23 cellular contexts compared by ENCODE assay signal in genomic region chr5:43165323-43165722, GRCh38. TPM values are rescaled to one million over a fixed set of nuclear protein-coding genes. Genes with fewer than 3 reads are reported as not detected.
DNase-seq lines count a peak whose midpoint lies in the region; ATAC-seq and TF ChIP-seq lines count a peak whose summit lies in the region.
"Had no signal": no experiment of that assay in that cellular context is flagged by ENCODE, and none has a peak within 500 bp of the region (broad histone marks: within the 10 kb centered on the region; RNA-seq: fewer than 3 reads in every experiment).

No MANE protein-coding gene starts in this region.

- no peak overlapping the region for H3K4me2 ChIP-seq in MM.1S (ENCODE audit: low read depth, low read length)
- H3K4me2 ChIP-seq: BLaER1 treated with 17β-estradiol and CSF1 and Interleukin-3, amounts not matched to agents 10 nM and 100 nM; GM23338 had no signal

- no peak for DNase-seq in activated naive CD4-positive, alpha-beta T cell treated with anti-CD3 and anti-CD28 coated beads, Interleukin-2, amount 10 ng/mL, durations not matched to agents 7 days and 5 days
- DNase-seq in MM.1S (peak; percentile 13), WTC11 (ENCODE audit: low spot score) (no peak), foreskin fibroblast (no peak)
- DNase-seq in effector memory CD8-positive, alpha-beta T cell = no peak
- DNase-seq in stimulated activated effector memory CD8-positive, alpha-beta T cell treated with anti-CD3 and anti-CD28 coated beads, Interleukin-12 subunit alpha, Interleukin-12 subunit beta, amount 100 ng/mL, for 72 hours (ENCODE audit: low spot score in 2 of 2) = no peak
- DNase-seq: 8988T; CD4-positive, CD25-positive, alpha-beta regulatory T cell; CD8-positive, alpha-beta memory T cell; COR-L47; DMS 273 treated with DMSO at 0.1 percent for 48 hours; DMS53; DND-41; EL; H7; HFFc6 had no signal

- TF ChIP-seq CTCF in MM.1S (IDR thresholded peaks at IDR 0.05; ENCODE audit: low read length) = no peak
- no peak for TF ChIP-seq CTCF in WTC11 (IDR thresholded peaks at IDR 0.05)
- TF ChIP-seq CTCF in foreskin fibroblast (IDR thresholded peaks at IDR 0.05; ENCODE audit: low read depth, low read length) = no peak

- H3K9ac ChIP-seq in MM.1S (ENCODE audit: low read length) = no peak overlapping the region
- H3K9ac ChIP-seq: BLaER1 treated with 17β-estradiol and CSF1 and Interleukin-3, amounts not matched to agents 10 nM and 100 nM had no signal

- H3K4me1 ChIP-seq in MM.1S (ENCODE audit: low read length) = no peaks in the 10 kb centered on the region

- no peak overlapping the region for H2AFZ ChIP-seq in MM.1S (ENCODE audit: low read length)
- H2AFZ ChIP-seq: GM23338 had no signal

- no peaks in the 10 kb centered on the region for H4K20me1 ChIP-seq in MM.1S (ENCODE audit: insufficient read depth, low read length)

- no peaks in the 10 kb centered on the region for H3K9me3 ChIP-seq in MM.1S (replicated peaks; ENCODE audit: insufficient read depth, low read length)
- H3K9me3 ChIP-seq: BLaER1 treated with 17β-estradiol and CSF1 and Interleukin-3, amounts not matched to agents 10 nM and 100 nM had no signal

- H3K4me3 ChIP-seq in MM.1S (ENCODE audit: low read length) (no peak overlapping the region), foreskin fibroblast (ENCODE audit: low read depth in 1 of 2, low read length in 2 of 2) (no peak overlapping the region)
- H3K4me3 ChIP-seq: BLaER1 treated with 17β-estradiol and CSF1 and Interleukin-3, amounts not matched to agents 10 nM and 100 nM; GM23338 had no signal

- peaks cover 32% of the 10 kb centered on the region for H3K36me3 Mint-ChIP-seq in activated naive CD4-positive, alpha-beta T cell treated with anti-CD3 and anti-CD28 coated beads, Interleukin-2, amount 50 U/mL, for 24 hours
- peaks cover 49% of the 10 kb centered on the region for H3K36me3 Mint-ChIP-seq in activated naive CD4-positive, alpha-beta T cell treated with anti-CD3 and anti-CD28 coated beads, Interleukin-2, amount 10 ng/mL, durations not matched to agents 7 days and 5 days
- H3K36me3 Mint-ChIP-seq in effector memory CD8-positive, alpha-beta T cell (ENCODE audit: insufficient read depth) = peaks cover 65% of the 10 kb centered on the region
- peaks cover 78% of the 10 kb centered on the region for H3K36me3 Mint-ChIP-seq in stimulated activated effector memory CD8-positive, alpha-beta T cell treated with anti-CD3 and anti-CD28 coated beads, Interleukin-12 subunit alpha, Interleukin-12 subunit beta, amount 100 ng/mL, for 72 hours
- peaks cover 39% of the 10 kb centered on the region for H3K36me3 Mint-ChIP-seq in WTC11

- H3K9me3 Mint-ChIP-seq in activated naive CD4-positive, alpha-beta T cell treated with anti-CD3 and anti-CD28 coated beads, Interleukin-2, amount 50 U/mL, for 24 hours = no peaks in the 10 kb centered on the region
- H3K9me3 Mint-ChIP-seq in activated naive CD4-positive, alpha-beta T cell treated with anti-CD3 and anti-CD28 coated beads, Interleukin-2, amount 10 ng/mL, durations not matched to agents 7 days and 5 days = no peaks in the 10 kb centered on the region
- no peaks in the 10 kb centered on the region for H3K9me3 Mint-ChIP-seq in effector memory CD8-positive, alpha-beta T cell
- H3K9me3 Mint-ChIP-seq in stimulated activated effector memory CD8-positive, alpha-beta T cell treated with anti-CD3 and anti-CD28 coated beads, Interleukin-12 subunit alpha, Interleukin-12 subunit beta, amount 100 ng/mL, for 72 hours = no peaks in the 10 kb centered on the region
- H3K9me3 Mint-ChIP-seq in WTC11 = no peaks in the 10 kb centered on the region
- H3K9me3 Mint-ChIP-seq: CD4-positive, CD25-positive, alpha-beta regulatory T cell; CD8-positive, alpha-beta memory T cell; GM23338; HFFc6 had no signal

- H3K27ac ChIP-seq in MM.1S (ENCODE audit: low read length) = no peak overlapping the region
- H3K27ac ChIP-seq: BLaER1 treated with 17β-estradiol and CSF1 and Interleukin-3, amounts not matched to agents 10 nM and 100 nM; HL-60 had no signal

- no peaks in the 10 kb centered on the region for H3K9me2 ChIP-seq in MM.1S (replicated peaks; ENCODE audit: insufficient read depth, low read length)

- H3K4me3 Mint-ChIP-seq in activated naive CD4-positive, alpha-beta T cell treated with anti-CD3 and anti-CD28 coated beads, Interleukin-2, amount 50 U/mL, for 24 hours = no peak overlapping the region
- no peak overlapping the region for H3K4me3 Mint-ChIP-seq in activated naive CD4-positive, alpha-beta T cell treated with anti-CD3 and anti-CD28 coated beads, Interleukin-2, amount 10 ng/mL, durations not matched to agents 7 days and 5 days
- no peak overlapping the region for H3K4me3 Mint-ChIP-seq in effector memory CD8-positive, alpha-beta T cell
- H3K4me3 Mint-ChIP-seq in stimulated activated effector memory CD8-positive, alpha-beta T cell treated with anti-CD3 and anti-CD28 coated beads, Interleukin-12 subunit alpha, Interleukin-12 subunit beta, amount 100 ng/mL, for 72 hours = no peak overlapping the region
- no peak overlapping the region for H3K4me3 Mint-ChIP-seq in WTC11
- H3K4me3 Mint-ChIP-seq: B cell; CD8-positive, alpha-beta memory T cell; GM23338; HFFc6 had no signal

- no peaks in the 10 kb centered on the region for H3K27me3 ChIP-seq in MM.1S (replicated peaks; ENCODE audit: insufficient read depth, low read length)
- H3K27me3 ChIP-seq: BLaER1 treated with 17β-estradiol and CSF1 and Interleukin-3, amounts not matched to agents 10 nM and 100 nM had no signal

- peaks cover 9% of the 10 kb centered on the region for H3K79me2 ChIP-seq in MM.1S (ENCODE audit: low read length)

- no peak for ATAC-seq in effector memory CD8-positive, alpha-beta T cell (replicated peaks)
- no peak for ATAC-seq in stimulated activated effector memory CD8-positive, alpha-beta T cell treated with anti-CD3 and anti-CD28 coated beads, Interleukin-12 subunit alpha, Interleukin-12 subunit beta, amount 100 ng/mL, for 72 hours
- no peak for ATAC-seq in WTC11
- ATAC-seq in SK-N-SH treated with all-trans-retinoic acid at 6 μM for 48 hours = no peak
- ATAC-seq: GM23338, HCT116 had no signal

- H3F3A ChIP-seq in MM.1S (ENCODE audit: insufficient read depth, low read length) = no peaks in the 10 kb centered on the region

- H3K27me3 Mint-ChIP-seq in activated naive CD4-positive, alpha-beta T cell treated with anti-CD3 and anti-CD28 coated beads, Interleukin-2, amount 50 U/mL, for 24 hours = no peaks in the 10 kb centered on the region
- no peaks in the 10 kb centered on the region for H3K27me3 Mint-ChIP-seq in activated naive CD4-positive, alpha-beta T cell treated with anti-CD3 and anti-CD28 coated beads, Interleukin-2, amount 10 ng/mL, durations not matched to agents 7 days and 5 days
- H3K27me3 Mint-ChIP-seq in effector memory CD8-positive, alpha-beta T cell = no peaks in the 10 kb centered on the region
- H3K27me3 Mint-ChIP-seq in WTC11 (ENCODE audit: low read depth) = no peaks in the 10 kb centered on the region
- H3K27me3 Mint-ChIP-seq: B cell; CD4-positive, CD25-positive, alpha-beta regulatory T cell; CD8-positive, alpha-beta memory T cell had no signal

- POLR2A ChIA-PET in WTC11 (lab: Charles Lee) = no interaction called here

- peaks cover 30% of the 10 kb centered on the region for H3K4me1 Mint-ChIP-seq in activated naive CD4-positive, alpha-beta T cell treated with anti-CD3 and anti-CD28 coated beads, Interleukin-2, amount 50 U/mL, for 24 hours
- peaks cover 12% of the 10 kb centered on the region for H3K4me1 Mint-ChIP-seq in activated naive CD4-positive, alpha-beta T cell treated with anti-CD3 and anti-CD28 coated beads, Interleukin-2, amount 10 ng/mL, durations not matched to agents 7 days and 5 days
- H3K4me1 Mint-ChIP-seq in effector memory CD8-positive, alpha-beta T cell (ENCODE audit: low read depth in 2 of 2) = peaks cover 9 to 20% of the 10 kb centered on the region in 2 donors
- peaks cover 14% of the 10 kb centered on the region for H3K4me1 Mint-ChIP-seq in stimulated activated effector memory CD8-positive, alpha-beta T cell treated with anti-CD3 and anti-CD28 coated beads, Interleukin-12 subunit alpha, Interleukin-12 subunit beta, amount 100 ng/mL, for 72 hours
- peaks cover 14% of the 10 kb centered on the region for H3K4me1 Mint-ChIP-seq in WTC11

- peaks cover 3% of the 10 kb centered on the region for H3K36me3 ChIP-seq in MM.1S (replicated peaks; ENCODE audit: insufficient read depth, low read length)

- H3K27ac Mint-ChIP-seq in activated naive CD4-positive, alpha-beta T cell treated with anti-CD3 and anti-CD28 coated beads, Interleukin-2, amount 50 U/mL, for 24 hours = peak overlapping the region; percentile 43
- no peak overlapping the region for H3K27ac Mint-ChIP-seq in activated naive CD4-positive, alpha-beta T cell treated with anti-CD3 and anti-CD28 coated beads, Interleukin-2, amount 10 ng/mL, durations not matched to agents 7 days and 5 days
- peak overlapping the region; percentile 24 to 68 for H3K27ac Mint-ChIP-seq in effector memory CD8-positive, alpha-beta T cell
- peak overlapping the region; percentile 69 for H3K27ac Mint-ChIP-seq in stimulated activated effector memory CD8-positive, alpha-beta T cell treated with anti-CD3 and anti-CD28 coated beads, Interleukin-12 subunit alpha, Interleukin-12 subunit beta, amount 100 ng/mL, for 72 hours
- H3K27ac Mint-ChIP-seq in WTC11 = no peak overlapping the region
- H3K27ac Mint-ChIP-seq: B cell, GM23338, HFFc6 had no signal

- CTCF ChIA-PET in activated naive CD4-positive, alpha-beta T cell treated with anti-CD3 and anti-CD28 coated beads, Interleukin-2, amount 10 ng/mL, durations not matched to agents 7 days and 5 days (lab: Charles Lee) = no interaction called here
- CTCF ChIA-PET in WTC11 (lab: Charles Lee) = no interaction called here

TF ChIP-seq in WTC11, 78 proteins besides CTCF, POLR2A, EP300 and RAD21 (continues in another document):
- TF ChIP-seq ETV6 (CRISPR knock-in tag; IDR thresholded peaks at IDR 0.05) = no peak

TF ChIP-seq in SK-N-SH treated with all-trans-retinoic acid at 6 μM for 48 hours, 23 proteins besides CTCF, POLR2A, EP300 and RAD21 (continues in another document):
- TF ChIP-seq TCF4 (CRISPR knock-in tag; IDR thresholded peaks at IDR 0.05; ENCODE audit: borderline replicate concordance) = no peak
- no peak for TF ChIP-seq ZFP30 (CRISPR knock-in tag; IDR thresholded peaks at IDR 0.05)
- TF ChIP-seq ZNF8 (CRISPR knock-in tag; IDR thresholded peaks at IDR 0.05) = no peak
- TF ChIP-seq CSDC2 (CRISPR knock-in tag; IDR thresholded peaks at IDR 0.05) = no peak
- no peak for TF ChIP-seq GLIS3 (CRISPR knock-in tag; IDR thresholded peaks at IDR 0.05)
- no peak for TF ChIP-seq ZNF70 (CRISPR knock-in tag; IDR thresholded peaks at IDR 0.05)
- no peak for TF ChIP-seq RARB (CRISPR knock-in tag; IDR thresholded peaks at IDR 0.05)

RNA-seq across cellular contexts. Expression of gene NIM1K, which starts 26.7 kb away (rescaled TPM):
- total RNA-seq in WTC11 (2021) = 0.07 to 0.14 TPM in 2 of 3 replicates, not detected in the other
- total RNA-seq: GM23338, H7 had no signal

RNA-seq across cellular contexts. Expression of gene ZNF131, which starts 44.6 kb away (rescaled TPM):
- total RNA-seq in WTC11 (2021) = 34.7 to 37.2 TPM (median 36.0 TPM) in 3 replicates

Comparison
In these comparisons a context has a peak if more than half of its experiments do, and no peak if none do; other contexts are left out.
1. H3K27ac Mint-ChIP-seq: peak in activated naive CD4-positive, alpha-beta T cell treated with anti-CD3 and anti-CD28 coated beads, Interleukin-2, amount 50 U/mL, for 24 hours (single experiment), effector memory CD8-positive, alpha-beta T cell (2 of 2) and stimulated activated effector memory CD8-positive, alpha-beta T cell treated with anti-CD3 and anti-CD28 coated beads, Interleukin-12 subunit alpha, Interleukin-12 subunit beta, amount 100 ng/mL, for 72 hours (single experiment); none in activated naive CD4-positive, alpha-beta T cell treated with anti-CD3 and anti-CD28 coated beads, Interleukin-2, amount 10 ng/mL, durations not matched to agents 7 days and 5 days (single experiment) and WTC11 (single experiment).